ENCODE assay signal across 3 cellular contexts in genomic region chr19:53897459-53897858, GRCh38.
TF ChIP-seq lines count a peak whose summit lies in the region.

No MANE protein-coding gene starts in this region.

TF ChIP-seq in GM23338, 12 proteins besides CTCF, POLR2A, EP300 and RAD21 (continues in another document):
- TF ChIP-seq EZH2phosphoT487 (IDR thresholded peaks at IDR 0.05; ENCODE audit: unreplicated experiment) (no peak), ZNF114 (CRISPR knock-in tag; IDR thresholded peaks at IDR 0.05) (no peak), POLR2AphosphoS5 (IDR thresholded peaks at IDR 0.05; ENCODE audit: low read depth) (no peak), ZNF462 (CRISPR knock-in tag; IDR thresholded peaks at IDR 0.05) (no peak), EZH2 (IDR thresholded peaks at IDR 0.05; ENCODE audit: low read depth, unreplicated experiment) (no peak)

TF ChIP-seq in Ishikawa, 13 proteins besides CTCF, POLR2A, EP300 and RAD21:
- TF ChIP-seq CREB1 (IDR thresholded peaks at IDR 0.05; ENCODE audit: low read depth) (no peak), TEAD4 (IDR thresholded peaks at IDR 0.05) (no peak), EGR1 (IDR thresholded peaks at IDR 0.05) (no peak), REST (IDR thresholded peaks at IDR 0.05; ENCODE audit: low read depth) (0 out of 2 replicates have a peak, but pooled peaks have one; percentile 4)
TF ChIP-seq in Ishikawa: peak in this region for 1.

TF ChIP-seq in H1, 55 proteins besides CTCF, POLR2A, EP300 and RAD21:
- TF ChIP-seq E2F6 (IDR thresholded peaks at IDR 0.05): no peak
- 0 out of 2 replicates have a peak, but pooled peaks have one; percentile 58 for TF ChIP-seq KDM1A (IDR thresholded peaks at IDR 0.05; ENCODE audit: borderline replicate concordance, low read length)
